In genomic region chr20:47332381-47333206, GRCh38 we compare ENCODE assay signal across 13 cellular contexts. TPM values are rescaled to one million over a fixed set of nuclear protein-coding genes. Genes with fewer than 3 reads are reported as not detected.
DNase-seq lines count a peak whose midpoint lies in the region; ATAC-seq and TF ChIP-seq lines count a peak whose summit lies in the region.
"Had no signal": no experiment of that assay in that cellular context is flagged by ENCODE, and none has a peak within 500 bp of the region (broad histone marks: within the 10 kb centered on the region; RNA-seq: fewer than 3 reads in every experiment).

No MANE protein-coding gene starts in this region.

- H3K4me1 Mint-ChIP-seq in natural killer cell treated with Interleukin-12 subunit alpha and Interleukin-12 subunit beta and Interleukin-15 and Interleukin-18, amount 100 ng/mL, for 72 hours (ENCODE audit: low read depth in 2 of 2), result peaks cover 46 to 49% of the 10 kb centered on the region in 2 donors

- H3K36me3 Mint-ChIP-seq in natural killer cell treated with Interleukin-12 subunit alpha and Interleukin-12 subunit beta and Interleukin-15 and Interleukin-18, amount 100 ng/mL, for 72 hours, result peaks cover 12% of the 10 kb centered on the region

- no peak overlapping the region for H3K4me3 Mint-ChIP-seq in natural killer cell treated with Interleukin-12 subunit alpha and Interleukin-12 subunit beta and Interleukin-15 and Interleukin-18, amount 100 ng/mL, for 72 hours
- H3K4me3 Mint-ChIP-seq: activated naive CD4-positive, alpha-beta T cell treated with anti-CD3 and anti-CD28 coated beads for 36 hours had no signal

- H3K27ac Mint-ChIP-seq in natural killer cell treated with Interleukin-12 subunit alpha and Interleukin-12 subunit beta and Interleukin-15 and Interleukin-18, amount 100 ng/mL, for 72 hours, result peak overlapping the region; percentile 52 to 64
- H3K27ac Mint-ChIP-seq: activated naive CD4-positive, alpha-beta T cell treated with anti-CD3 and anti-CD28 coated beads for 36 hours had no signal

- H3K4me1 ChIP-seq in right atrium auricular region (peaks cover 0 to 96% of the 10 kb centered on the region in 2 donors), vagina (peaks cover 82% of the 10 kb centered on the region)

- DNase-seq in right atrium auricular region (ENCODE audit: low spot score) (no peak), left ventricle myocardium superior (no peak), dorsolateral prefrontal cortex (no peak), vagina (ENCODE audit: extremely low spot score in 2 of 2) (no peak), NCI-H1436 (lab: John Stamatoyannopoulos, UW) (no peak), NCI-H526 treated with DMSO at 0.1 percent for 48 hours (lab: John Stamatoyannopoulos, UW) (no peak)
- no peak for DNase-seq in natural killer cell treated with Interleukin-12 subunit alpha and Interleukin-12 subunit beta and Interleukin-15 and Interleukin-18, amount 100 ng/mL, for 72 hours (ENCODE audit: low spot score)
- DNase-seq: activated naive CD4-positive, alpha-beta T cell treated with anti-CD3 and anti-CD28 coated beads for 36 hours; KG1; NCI-H524 treated with DMSO at 0.1 percent for 48 hours; T-helper 9 cell had no signal

- TF ChIP-seq POLR2A in vagina (IDR thresholded peaks at IDR 0.05), result no peak

- no peaks in the 10 kb centered on the region for H3K9me3 Mint-ChIP-seq in natural killer cell treated with Interleukin-12 subunit alpha and Interleukin-12 subunit beta and Interleukin-15 and Interleukin-18, amount 100 ng/mL, for 72 hours
- H3K9me3 Mint-ChIP-seq: activated naive CD4-positive, alpha-beta T cell treated with anti-CD3 and anti-CD28 coated beads for 36 hours had no signal

- no peaks in the 10 kb centered on the region for H3K36me3 ChIP-seq in right atrium auricular region
- H3K36me3 ChIP-seq in vagina, result no peaks in the 10 kb centered on the region

- intact Hi-C loops in left ventricle myocardium superior (cut with micrococcal nuclease), result no loop called here
- intact Hi-C loops in dorsolateral prefrontal cortex (cut with DNase I), result no loop called here
- intact Hi-C loops in vagina (cut with DNase I), result no loop called here

- ATAC-seq in left ventricle myocardium superior, result no peak
- no peak for ATAC-seq in natural killer cell treated with Interleukin-12 subunit alpha and Interleukin-12 subunit beta and Interleukin-15 and Interleukin-18, amount 100 ng/mL, for 72 hours
- no peak for ATAC-seq in HG02763 (IDR thresholded peaks at IDR 0.05; ENCODE audit: unreplicated experiment)

- no peaks in the 10 kb centered on the region for H3K27me3 ChIP-seq in right atrium auricular region
- H3K27me3 ChIP-seq in dorsolateral prefrontal cortex, result no peaks in the 10 kb centered on the region
- H3K27me3 ChIP-seq in vagina, result no peaks in the 10 kb centered on the region
- H3K27me3 ChIP-seq: BLaER1 had no signal

- H3K9me3 ChIP-seq in right atrium auricular region (no peaks in the 10 kb centered on the region), vagina (no peaks in the 10 kb centered on the region)
- H3K9me3 ChIP-seq: BLaER1 had no signal

- H3K27ac ChIP-seq in right atrium auricular region (peak overlapping the region; percentile 81 to 82), dorsolateral prefrontal cortex (peak overlapping the region; percentile 87 to 100 (median 98)), vagina (peak overlapping the region; percentile 91)

- H3K27me3 Mint-ChIP-seq in natural killer cell treated with Interleukin-12 subunit alpha and Interleukin-12 subunit beta and Interleukin-15 and Interleukin-18, amount 100 ng/mL, for 72 hours, result no peaks in the 10 kb centered on the region

- no peak overlapping the region for H3K4me3 ChIP-seq in right atrium auricular region
- no peak overlapping the region for H3K4me3 ChIP-seq in dorsolateral prefrontal cortex
- no peak overlapping the region for H3K4me3 ChIP-seq in vagina
- H3K4me3 ChIP-seq: BLaER1 had no signal

- TF ChIP-seq CTCF in right atrium auricular region (IDR thresholded peaks at IDR 0.05) (no peak), dorsolateral prefrontal cortex (IDR thresholded peaks at IDR 0.05 in 54 of 56, conservative IDR thresholded peaks at IDR 0.05 in 2 of 56; ENCODE audit: low read depth in 1 of 56, partially characterized antibody in 56 of 56) (no peak), vagina (IDR thresholded peaks at IDR 0.05) (no peak)

RNA-seq across cellular contexts. Expression of gene ZMYND8, which starts 23.9 kb away (rescaled TPM):
- total RNA-seq in right atrium auricular region, result 10 to 100 TPM; 22.0 to 35.3 TPM
- 40.1 TPM for total RNA-seq in left ventricle myocardium superior
- total RNA-seq in dorsolateral prefrontal cortex, result 100 to 1,000 TPM in 82 of 120 experiments, 10 to 100 TPM in 38; 67.0 to 236 (median 109) TPM
- total RNA-seq in natural killer cell treated with Interleukin-12 subunit alpha and Interleukin-12 subunit beta and Interleukin-15 and Interleukin-18, amount 100 ng/mL, for 72 hours, result 10 to 100 TPM; 42.1 to 65.7 TPM
- 91.1 TPM for total RNA-seq in vagina
